20 cellular contexts compared by ENCODE assay signal in genomic region chr13:94328336-94329041, GRCh38.
DNase-seq lines count a peak whose midpoint lies in the region; ATAC-seq and TF ChIP-seq lines count a peak whose summit lies in the region.
"Had no signal": no experiment of that assay in that cellular context is flagged by ENCODE, and none has a peak within 500 bp of the region (broad histone marks: within the 10 kb centered on the region; RNA-seq: fewer than 3 reads in every experiment).

No MANE protein-coding gene starts in this region.

- H3K9me3 ChIP-seq in BLaER1 treated with 17β-estradiol and CSF1 and Interleukin-3, amounts not matched to agents 10 nM and 100 nM (replicated peaks in 1 of 11), result peaks cover 0 to 36% (median 21%) of the 10 kb centered on the region in 11 experiments; a peak in 16 of 22 replicates
- H3K9me3 ChIP-seq in neuronal stem cell (replicated peaks in 1 of 2; ENCODE audit: control insufficient read depth in 2 of 2, insufficient read depth in 1 of 2, low read depth in 1 of 2, low read length in 2 of 2), result no peaks in the 10 kb centered on the region
- H3K9me3 ChIP-seq: colonic mucosa, gastrocnemius medialis, upper lobe of right lung had no signal

- peaks cover 0 to 4% (median 0%) of the 10 kb centered on the region in 11 experiments; a peak in 2 of 22 replicates for H3K36me3 ChIP-seq in BLaER1 treated with 17β-estradiol and CSF1 and Interleukin-3, amounts not matched to agents 10 nM and 100 nM
- no peaks in the 10 kb centered on the region for H3K36me3 ChIP-seq in neuronal stem cell (replicated peaks in 1 of 2; ENCODE audit: control insufficient read depth in 2 of 2, insufficient read depth in 2 of 2, low read length in 2 of 2)
- H3K36me3 ChIP-seq: colonic mucosa, gastrocnemius medialis, upper lobe of right lung had no signal

- no peak for ATAC-seq in GM21367 (IDR thresholded peaks at IDR 0.05; ENCODE audit: unreplicated experiment)
- ATAC-seq: activated CD8-positive, alpha-beta T cell treated with anti-CD3 and anti-CD28 coated beads for 36 hours; CD8-positive, alpha-beta T cell; PC-3; upper lobe of right lung had no signal

- peak overlapping the region in 4 of 10 experiments; percentile 30 to 48 (median 44); a peak in 5 of 20 replicates for H3K4me3 ChIP-seq in BLaER1 treated with 17β-estradiol and CSF1 and Interleukin-3, amounts not matched to agents 10 nM and 100 nM
- no peak overlapping the region for H3K4me3 ChIP-seq in choroid plexus epithelial cell (ENCODE audit: low read depth, low read length)
- no peak overlapping the region for H3K4me3 ChIP-seq in neuronal stem cell (ENCODE audit: low read length in 2 of 2)
- H3K4me3 ChIP-seq: colonic mucosa, upper lobe of right lung had no signal

- H2AFZ ChIP-seq in neuronal stem cell (ENCODE audit: low read length), result no peak overlapping the region

- H3K14ac ChIP-seq in neuronal stem cell (ENCODE audit: low read length), result no peak overlapping the region

- H4K20me1 ChIP-seq in BLaER1 treated with 17β-estradiol and CSF1 and Interleukin-3, amounts not matched to agents 10 nM and 100 nM, result no peaks in the 10 kb centered on the region; a peak in 1 of 22 replicates

- no peak overlapping the region for H4K91ac ChIP-seq in neuronal stem cell (ENCODE audit: low read depth, low read length, poor library complexity)

- no peak overlapping the region for H2BK5ac ChIP-seq in neuronal stem cell (ENCODE audit: low read length)

- peak; percentile 17 for DNase-seq in NCI-H146 (lab: John Stamatoyannopoulos, UW)
- DNase-seq in NCI-H146 treated with DMSO at 0.1 percent for 48 hours (lab: John Stamatoyannopoulos, UW; ENCODE audit: unreplicated experiment), result no peak
- DNase-seq in choroid plexus epithelial cell (ENCODE audit: low read depth), result peak; percentile 60
- no peak for DNase-seq in neuronal stem cell (ENCODE audit: low spot score)
- DNase-seq in HT-29 (ENCODE audit: low spot score), result no peak
- DNase-seq in NCI-H526 treated with DMSO at 0.1 percent for 48 hours (lab: John Stamatoyannopoulos, UW), result no peak
- DNase-seq: activated CD8-positive, alpha-beta T cell treated with anti-CD3 and anti-CD28 coated beads for 36 hours; activated effector memory CD4-positive, alpha-beta T cell treated with anti-CD3 and anti-CD28 coated beads, Interleukin-2, amount 50 U/mL, for 16 hours; aorta; CD8-positive, alpha-beta T cell; colonic mucosa; DMS79 treated with DMSO at 0.1 percent for 48 hours; gastrocnemius medialis; NCI-H2107; PC-3; stimulated activated CD4-positive, alpha-beta T cell treated with anti-CD3 and anti-CD28 coated beads, Interleukin-4, amount 100 ng/mL, for 4 hours; upper lobe of right lung had no signal

- H3K4me1 ChIP-seq in BLaER1 treated with 17β-estradiol and CSF1 and Interleukin-3, amounts not matched to agents 10 nM and 100 nM, result peaks cover 69 to 77% (median 72%) of the 10 kb centered on the region in 10 experiments
- peaks cover 2 to 13% of the 10 kb centered on the region in 2 donors for H3K4me1 ChIP-seq in neuronal stem cell (ENCODE audit: control insufficient read depth in 2 of 2, insufficient read depth in 1 of 2, low read depth in 1 of 2, low read length in 2 of 2)
- H3K4me1 ChIP-seq: colonic mucosa had no signal

- no peaks in the 10 kb centered on the region for H3K27me3 ChIP-seq in BLaER1 treated with 17β-estradiol and CSF1 and Interleukin-3, amounts not matched to agents 10 nM and 100 nM
- H3K27me3 ChIP-seq in neuronal stem cell (ENCODE audit: control insufficient read depth in 3 of 3, insufficient read depth in 3 of 3, low read depth in 1 of 3, low read length in 3 of 3), result no peaks in the 10 kb centered on the region
- H3K27me3 ChIP-seq: colonic mucosa, gastrocnemius medialis, upper lobe of right lung had no signal

- H3K79me1 ChIP-seq in neuronal stem cell (ENCODE audit: low read depth, low read length), result no peaks in the 10 kb centered on the region

- H2BK120ac ChIP-seq in neuronal stem cell (ENCODE audit: low read depth, low read length), result no peak overlapping the region

- H2AK5ac ChIP-seq in neuronal stem cell (ENCODE audit: low read depth, low read length), result no peak overlapping the region

- H2BK15ac ChIP-seq in neuronal stem cell (ENCODE audit: low read length), result no peak overlapping the region

- H4K8ac ChIP-seq in neuronal stem cell (ENCODE audit: low read depth, low read length), result no peak overlapping the region

- peak overlapping the region; percentile 71 to 96 (median 87) for H3K4me2 ChIP-seq in BLaER1 treated with 17β-estradiol and CSF1 and Interleukin-3, amounts not matched to agents 10 nM and 100 nM
- H3K4me2 ChIP-seq in neuronal stem cell (ENCODE audit: insufficient read depth, low read length, poor library complexity, severe bottlenecking), result no peak overlapping the region

- H3K23ac ChIP-seq in neuronal stem cell (ENCODE audit: low read depth, low read length, poor library complexity), result no peak overlapping the region

- peak overlapping the region in 7 of 11 experiments; percentile 38 to 69 (median 58); a peak in 11 of 22 replicates for H3K9ac ChIP-seq in BLaER1 treated with 17β-estradiol and CSF1 and Interleukin-3, amounts not matched to agents 10 nM and 100 nM
- peak overlapping the region; percentile 18 for H3K9ac ChIP-seq in neuronal stem cell (ENCODE audit: low read depth, low read length, poor library complexity)

- no peak overlapping the region for H2BK12ac ChIP-seq in neuronal stem cell (ENCODE audit: low read length)

- no CpG with 5 or more reads among the region's 13 CpGs for WGBS in neuronal stem cell (ENCODE audit: extremely low coverage in 2 of 2, insufficient read length in 2 of 2, insufficient replicate concordance in 1 of 2), 2 donors

- H3K27ac ChIP-seq in BLaER1 treated with 17β-estradiol and CSF1 and Interleukin-3, amounts not matched to agents 10 nM and 100 nM, result peak overlapping the region in 9 of 11 experiments; percentile 37 to 76 (median 67); a peak in 16 of 22 replicates
- H3K27ac ChIP-seq in neuronal stem cell (replicated peaks; ENCODE audit: low read length), result no peak overlapping the region
- H3K27ac ChIP-seq: 22Rv1, upper lobe of right lung had no signal

- no peak overlapping the region for H3K18ac ChIP-seq in neuronal stem cell (ENCODE audit: low read length)

- no peak for TF ChIP-seq CTCF in choroid plexus epithelial cell (conservative IDR thresholded peaks at IDR 0.05; ENCODE audit: low read depth, low read length)

- no peak overlapping the region for H3K4ac ChIP-seq in neuronal stem cell (ENCODE audit: low read length)

Comparison
In these comparisons a context has a peak if more than half of its experiments do, and no peak if none do; other contexts are left out.
1. DNase-seq: peak in NCI-H146 (single experiment) and choroid plexus epithelial cell (single experiment); none in NCI-H146 treated with DMSO at 0.1 percent for 48 hours (single experiment), neuronal stem cell (single experiment), HT-29 (single experiment) and NCI-H526 treated with DMSO at 0.1 percent for 48 hours (single experiment).